14 cellular contexts compared by ENCODE assay signal in the genomic region with DNA sequence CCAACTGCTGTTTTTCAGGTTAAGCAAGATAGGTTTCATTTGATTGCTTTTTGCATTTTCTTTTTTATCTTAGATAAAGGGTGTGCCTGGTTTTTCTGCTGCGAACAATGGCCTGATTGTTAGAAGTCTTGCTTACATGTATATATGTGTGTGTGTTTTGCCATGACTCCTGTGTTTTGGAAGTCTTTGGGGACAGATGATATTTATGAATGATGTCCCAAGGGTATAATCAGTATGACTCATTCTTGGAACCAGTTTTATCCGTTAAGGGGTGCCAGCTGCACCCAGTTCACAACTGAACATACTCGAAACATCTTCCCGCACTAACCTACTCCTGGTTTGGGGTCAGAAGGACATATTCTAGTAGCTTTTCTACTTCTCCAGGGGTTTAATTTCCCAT.
DNase-seq lines count a peak whose midpoint lies in the region; ATAC-seq and TF ChIP-seq lines count a peak whose summit lies in the region.
"Had no signal": no experiment of that assay in that cellular context is flagged by ENCODE, and none has a peak within 500 bp of the region (broad histone marks: within the 10 kb centered on the region; RNA-seq: fewer than 3 reads in every experiment).

No MANE protein-coding gene starts in this region.

- H3K27ac ChIP-seq in ACC112 (ENCODE audit: low read depth, low read length) (peak overlapping the region; percentile 92), HCT116 (ENCODE audit: low read depth, low read length) (no peak overlapping the region), foreskin keratinocyte (peak overlapping the region; percentile 89), ovary (no peak overlapping the region)
- H3K27ac ChIP-seq: left lung, thyroid gland had no signal

- H3K4me1 Mint-ChIP-seq in activated CD4-positive, alpha-beta memory T cell treated with anti-CD3 and anti-CD28 coated beads for 36 hours (ENCODE audit: low read depth): peaks cover 39% of the 10 kb centered on the region

- no peak overlapping the region for H3K4me3 Mint-ChIP-seq in activated CD4-positive, alpha-beta memory T cell treated with anti-CD3 and anti-CD28 coated beads for 36 hours

- BruUV-seq in HCT116 (replicated peaks; lab: Mats Ljungman, UMichigan): no TSS peak

- WGBS in ovary, 3 donors: 59 to 76% (median 66%) methylated on average over 4 of the region's 4 CpGs

- no peaks in the 10 kb centered on the region for H3K9me2 ChIP-seq in HCT116 (ENCODE audit: insufficient read depth)

- TF ChIP-seq CTCF in HCT116 (IDR thresholded peaks at IDR 0.05 in 2 of 3, conservative IDR thresholded peaks at IDR 0.05 in 1 of 3; ENCODE audit: borderline replicate concordance in 1 of 3, insufficient read depth in 1 of 3, low read depth in 2 of 3, low read length in 2 of 3) (no peak), foreskin keratinocyte (conservative IDR thresholded peaks at IDR 0.05) (no peak), ovary (IDR thresholded peaks at IDR 0.05) (no peak)

- H3K9ac ChIP-seq in HCT116 (ENCODE audit: low read length): no peak overlapping the region

- peaks cover 18% of the 10 kb centered on the region for H3K9me3 Mint-ChIP-seq in activated CD4-positive, alpha-beta memory T cell treated with anti-CD3 and anti-CD28 coated beads for 36 hours

- TF ChIP-seq RAD21 in HCT116 (IDR thresholded peaks at IDR 0.05; ENCODE audit: low read depth): no peak

- H2AFZ ChIP-seq in ACC112 (ENCODE audit: low read length, unreplicated experiment) (no peak overlapping the region), HCT116 (ENCODE audit: low read depth, low read length, poor library complexity, severe bottlenecking) (peak overlapping the region; percentile 19)

- POLR2A ChIA-PET in HCT116 (lab: Charles Lee): no interaction called here
- POLR2A ChIA-PET in activated CD4-positive, alpha-beta memory T cell treated with anti-CD3 and anti-CD28 coated beads for 36 hours (lab: Charles Lee): interaction anchor here (0.6 to 2.0 kb wide), 5 partner anchors 13 to 107 kb away, joined by 3 to 8 read pairs (median 5); no protein-coding TSS in a partner anchor

- H3K36me3 Mint-ChIP-seq in activated CD4-positive, alpha-beta memory T cell treated with anti-CD3 and anti-CD28 coated beads for 36 hours: peaks cover 10% of the 10 kb centered on the region

- DNase-seq in HCT116 (ENCODE audit: low read depth, low spot score) (peak; percentile 33), foreskin keratinocyte (peak; percentile 65 to 78), ovary (no peak), NOMO-1 (lab: John Stamatoyannopoulos, UW; ENCODE audit: unreplicated experiment in 2 of 2) (no peak), Right ventricle myocardium inferior (ENCODE audit: missing footprints) (no peak), mesenteric fat pad (ENCODE audit: low spot score) (no peak)
- DNase-seq in activated CD4-positive, alpha-beta memory T cell treated with anti-CD3 and anti-CD28 coated beads for 36 hours: no peak
- DNase-seq: CD4-positive, alpha-beta memory T cell; left lung; NCI-H1092; posterior cingulate gyrus; thyroid gland had no signal

- TF ChIP-seq EP300 in ovary (IDR thresholded peaks at IDR 0.05): no peak

- no peaks in the 10 kb centered on the region for H3K27me3 Mint-ChIP-seq in activated CD4-positive, alpha-beta memory T cell treated with anti-CD3 and anti-CD28 coated beads for 36 hours
- H3K27me3 Mint-ChIP-seq: CD4-positive, alpha-beta memory T cell had no signal

- RAD21 ChIA-PET in HCT116 (lab: Charles Lee; ENCODE audit: low non-redundant PET in 1 of 2, low total read pairs in 2 of 2, uncharacterized antibody in 2 of 2, unreplicated experiment in 2 of 2): no interaction called here

- H3K4me1 ChIP-seq in ACC112 (ENCODE audit: control insufficient read depth, insufficient read depth, low read length, unreplicated experiment) (peaks cover 31% of the 10 kb centered on the region), HCT116 (ENCODE audit: control insufficient read depth in 1 of 2, insufficient read depth in 2 of 2, low read length in 2 of 2) (peaks cover 12 to 17% of the 10 kb centered on the region in 2 experiments), foreskin keratinocyte (peaks cover 14% of the 10 kb centered on the region), ovary (ENCODE audit: insufficient read depth) (no peaks in the 10 kb centered on the region)
- H3K4me1 ChIP-seq: left lung, thyroid gland had no signal

- intact Hi-C loops in HCT116 (cut with micrococcal nuclease): no loop called here
- intact Hi-C loops in activated CD4-positive, alpha-beta memory T cell treated with anti-CD3 and anti-CD28 coated beads for 36 hours (cut with micrococcal nuclease): loop anchor here (1.0 to 5.0 kb wide), 6 partner anchors 13 to 314 kb away; no protein-coding TSS in a partner anchor
- intact Hi-C loops in ovary (cut with DNase I): no loop called here
- intact Hi-C loops in Right ventricle myocardium inferior (cut with DNase I): no loop called here

- H4K20me1 ChIP-seq in HCT116 (ENCODE audit: insufficient read depth): no peaks in the 10 kb centered on the region

- H3K79me2 ChIP-seq in ACC112 (ENCODE audit: control insufficient read depth, insufficient read depth, low read length, unreplicated experiment): no peaks in the 10 kb centered on the region
- no peaks in the 10 kb centered on the region for H3K79me2 ChIP-seq in HCT116 (ENCODE audit: insufficient read depth, low read length)

- TF ChIP-seq POLR2A in HCT116 (IDR thresholded peaks at IDR 0.05; ENCODE audit: borderline replicate concordance, extremely low read depth, insufficient read depth, insufficient read length) (no peak), ovary (IDR thresholded peaks at IDR 0.05) (no peak)

- ATAC-seq in HCT116 (peak; percentile 40; the same call in 1 of the 2 replicates), foreskin keratinocyte (peak; percentile 82), Right ventricle myocardium inferior (no peak)
- ATAC-seq: GM12878, left lung had no signal

- H3K4me2 ChIP-seq in HCT116 (ENCODE audit: low read length): peak overlapping the region; percentile 31

- H3K9me3 ChIP-seq in HCT116 (ENCODE audit: control insufficient read depth in 1 of 2, insufficient read depth in 1 of 2, low read depth in 1 of 2, low read length in 2 of 2) (no peaks in the 10 kb centered on the region), ovary (no peaks in the 10 kb centered on the region)
- H3K9me3 ChIP-seq: thyroid gland had no signal

- CTCF ChIA-PET in HCT116 (lab: Charles Lee): no interaction called here
- CTCF ChIA-PET in activated CD4-positive, alpha-beta memory T cell treated with anti-CD3 and anti-CD28 coated beads for 36 hours (lab: Charles Lee): interaction anchor here (1.3 kb wide), 1 partner anchor 107 kb away, joined by 3 read pairs; no protein-coding TSS in a partner anchor

- H3K27me3 ChIP-seq in ACC112 (ENCODE audit: insufficient read depth, low read length): no peaks in the 10 kb centered on the region
- H3K27me3 ChIP-seq in HCT116 (ENCODE audit: insufficient read depth, low read length): no peaks in the 10 kb centered on the region
- no peaks in the 10 kb centered on the region for H3K27me3 ChIP-seq in foreskin keratinocyte
- no peaks in the 10 kb centered on the region for H3K27me3 ChIP-seq in ovary
- H3K27me3 ChIP-seq: left lung, thyroid gland had no signal

- peak overlapping the region; percentile 86 for H3K27ac Mint-ChIP-seq in activated CD4-positive, alpha-beta memory T cell treated with anti-CD3 and anti-CD28 coated beads for 36 hours

- no peak overlapping the region for H3K4me3 ChIP-seq in ACC112 (ENCODE audit: low read depth, low read length)
- no peak overlapping the region for H3K4me3 ChIP-seq in HCT116 (replicated peaks in 1 of 2; ENCODE audit: low read depth in 1 of 2, low read length in 2 of 2)
- no peak overlapping the region for H3K4me3 ChIP-seq in ovary
- H3K4me3 ChIP-seq: GM12878, left lung, thyroid gland had no signal

- H3K36me3 ChIP-seq in ACC112 (ENCODE audit: insufficient read depth, low read length) (no peaks in the 10 kb centered on the region), HCT116 (ENCODE audit: control insufficient read depth in 1 of 2, insufficient read depth in 2 of 2, low read length in 2 of 2) (no peaks in the 10 kb centered on the region), ovary (no peaks in the 10 kb centered on the region)
- H3K36me3 ChIP-seq: left lung, thyroid gland had no signal

TF ChIP-seq in HCT116, 20 proteins besides CTCF, POLR2A, EP300 and RAD21:
- TF ChIP-seq JUND (IDR thresholded peaks at IDR 0.05) (peak; percentile 56; the same call in 1 of the 2 replicates), SP1 (IDR thresholded peaks at IDR 0.05; ENCODE audit: low read depth) (peak; percentile 27; the same call in 1 of the 2 replicates), FOSL1 (IDR thresholded peaks at IDR 0.05; ENCODE audit: low read depth) (peak; percentile 30; the same call in 1 of the 2 replicates), CEBPB (IDR thresholded peaks at IDR 0.05; ENCODE audit: low read depth) (0 out of 2 replicates have a peak, but pooled peaks have one; percentile 16), ELF1 (IDR thresholded peaks at IDR 0.05; ENCODE audit: borderline replicate concordance, low read depth) (no peak)
- TF ChIP-seq, protein P1, sequence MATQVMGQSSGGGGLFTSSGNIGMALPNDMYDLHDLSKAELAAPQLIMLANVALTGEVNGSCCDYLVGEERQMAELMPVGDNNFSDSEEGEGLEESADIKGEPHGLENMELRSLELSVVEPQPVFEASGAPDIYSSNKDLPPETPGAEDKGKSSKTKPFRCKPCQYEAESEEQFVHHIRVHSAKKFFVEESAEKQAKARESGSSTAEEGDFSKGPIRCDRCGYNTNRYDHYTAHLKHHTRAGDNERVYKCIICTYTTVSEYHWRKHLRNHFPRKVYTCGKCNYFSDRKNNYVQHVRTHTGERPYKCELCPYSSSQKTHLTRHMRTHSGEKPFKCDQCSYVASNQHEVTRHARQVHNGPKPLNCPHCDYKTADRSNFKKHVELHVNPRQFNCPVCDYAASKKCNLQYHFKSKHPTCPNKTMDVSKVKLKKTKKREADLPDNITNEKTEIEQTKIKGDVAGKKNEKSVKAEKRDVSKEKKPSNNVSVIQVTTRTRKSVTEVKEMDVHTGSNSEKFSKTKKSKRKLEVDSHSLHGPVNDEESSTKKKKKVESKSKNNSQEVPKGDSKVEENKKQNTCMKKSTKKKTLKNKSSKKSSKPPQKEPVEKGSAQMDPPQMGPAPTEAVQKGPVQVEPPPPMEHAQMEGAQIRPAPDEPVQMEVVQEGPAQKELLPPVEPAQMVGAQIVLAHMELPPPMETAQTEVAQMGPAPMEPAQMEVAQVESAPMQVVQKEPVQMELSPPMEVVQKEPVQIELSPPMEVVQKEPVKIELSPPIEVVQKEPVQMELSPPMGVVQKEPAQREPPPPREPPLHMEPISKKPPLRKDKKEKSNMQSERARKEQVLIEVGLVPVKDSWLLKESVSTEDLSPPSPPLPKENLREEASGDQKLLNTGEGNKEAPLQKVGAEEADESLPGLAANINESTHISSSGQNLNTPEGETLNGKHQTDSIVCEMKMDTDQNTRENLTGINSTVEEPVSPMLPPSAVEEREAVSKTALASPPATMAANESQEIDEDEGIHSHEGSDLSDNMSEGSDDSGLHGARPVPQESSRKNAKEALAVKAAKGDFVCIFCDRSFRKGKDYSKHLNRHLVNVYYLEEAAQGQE (IDR thresholded peaks at IDR 0.05; ENCODE audit: low read depth): no peak

Comparison
In these comparisons a context has a peak if more than half of its experiments do, and no peak if none do; other contexts are left out.
1. H3K27ac ChIP-seq: peak in ACC112 (single experiment) and foreskin keratinocyte (single experiment); none in HCT116 (single experiment) and ovary (0 of 2).
2. DNase-seq: peak in HCT116 (single experiment) and foreskin keratinocyte (2 of 2); none in activated CD4-positive, alpha-beta memory T cell treated with anti-CD3 and anti-CD28 coated beads for 36 hours (single experiment), ovary (0 of 5), NOMO-1 (0 of 2), Right ventricle myocardium inferior (single experiment) and mesenteric fat pad (single experiment).